ENCODE assay signal across 14 cellular contexts in the genomic region with DNA sequence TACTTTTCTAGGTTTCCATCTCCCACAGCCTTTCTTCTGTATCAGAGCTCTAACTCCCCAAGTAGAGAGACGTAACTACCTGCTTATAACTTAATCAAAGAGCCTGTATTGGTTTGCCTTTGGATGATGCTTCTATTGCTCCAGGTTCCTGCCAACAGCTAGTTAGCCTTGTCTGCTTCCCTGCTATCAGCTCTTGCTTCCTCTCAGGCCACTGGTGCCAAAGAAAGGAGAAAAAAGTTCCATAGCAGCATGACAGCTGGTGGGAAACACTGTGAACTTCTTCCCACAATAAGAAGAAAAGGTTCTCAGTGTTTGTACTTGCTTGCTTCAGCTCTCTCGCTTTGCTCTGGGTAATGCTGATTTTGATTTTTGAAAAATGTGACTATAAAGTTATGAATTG.
DNase-seq lines count a peak whose midpoint lies in the region; ATAC-seq and TF ChIP-seq lines count a peak whose summit lies in the region.
"Had no signal": no experiment of that assay in that cellular context is flagged by ENCODE, and none has a peak within 500 bp of the region (broad histone marks: within the 10 kb centered on the region; RNA-seq: fewer than 3 reads in every experiment).

No MANE protein-coding gene starts in this region.

- H3K4me3 ChIP-seq in SJCRH30 = no peak overlapping the region
- H3K4me3 ChIP-seq in fibroblast of the aortic adventitia (ENCODE audit: low read depth, low read length) = no peak overlapping the region
- H3K4me3 ChIP-seq: psoas muscle had no signal

- no peaks in the 10 kb centered on the region for H3K27me3 ChIP-seq in SJCRH30

- ATAC-seq in GM19351 (IDR thresholded peaks at IDR 0.05; ENCODE audit: unreplicated experiment) (peak; percentile 6), GM18867 (IDR thresholded peaks at IDR 0.05; ENCODE audit: unreplicated experiment) (no peak), HG02623 (IDR thresholded peaks at IDR 0.05; ENCODE audit: unreplicated experiment) (no peak)
- ATAC-seq: T-cell had no signal

- peaks cover 10% of the 10 kb centered on the region; the same call in 1 of the 2 replicates for H3K4me1 ChIP-seq in SJCRH30

- DNase-seq in SJCRH30 (peak; percentile 6 to 22), fibroblast of the aortic adventitia (ENCODE audit: low read depth) (peak; percentile 71), myocyte (ENCODE audit: low read depth) (peak; percentile 67), NCI-H2081 treated with DMSO at 0.1 percent for 48 hours (lab: John Stamatoyannopoulos, UW) (no peak), NCI-H2227 (lab: John Stamatoyannopoulos, UW; ENCODE audit: unreplicated experiment) (no peak)
- DNase-seq: activated CD4-positive, alpha-beta T cell treated with anti-CD3 and anti-CD28 coated beads for 36 hours; activated T-cell treated with anti-CD3 and anti-CD28 coated beads for 4 hours; glutamatergic neuron; NCI-H774; psoas muscle; T-cell had no signal

- 0 out of 2 replicates have a peak overlapping the region, but pooled peaks have one; percentile 23 for H3K27ac ChIP-seq in SJCRH30
- H3K27ac ChIP-seq: psoas muscle had no signal

- no peaks in the 10 kb centered on the region for H3K9me3 ChIP-seq in SJCRH30 (replicated peaks)
- H3K9me3 ChIP-seq: psoas muscle had no signal

- H3K36me3 ChIP-seq in SJCRH30 = peaks cover 3% of the 10 kb centered on the region; the same call in 1 of the 2 replicates

- TF ChIP-seq CTCF in fibroblast of the aortic adventitia (IDR thresholded peaks at IDR 0.05; ENCODE audit: insufficient read depth, low read length) = no peak

Comparison
In these comparisons a context has a peak if more than half of its experiments do, and no peak if none do; other contexts are left out.
1. DNase-seq: peak in SJCRH30 (2 of 2), fibroblast of the aortic adventitia (single experiment) and myocyte (single experiment); none in NCI-H2081 treated with DMSO at 0.1 percent for 48 hours (single experiment) and NCI-H2227 (single experiment).